ENCODE assay signal across 1 cellular context in the genomic region with DNA sequence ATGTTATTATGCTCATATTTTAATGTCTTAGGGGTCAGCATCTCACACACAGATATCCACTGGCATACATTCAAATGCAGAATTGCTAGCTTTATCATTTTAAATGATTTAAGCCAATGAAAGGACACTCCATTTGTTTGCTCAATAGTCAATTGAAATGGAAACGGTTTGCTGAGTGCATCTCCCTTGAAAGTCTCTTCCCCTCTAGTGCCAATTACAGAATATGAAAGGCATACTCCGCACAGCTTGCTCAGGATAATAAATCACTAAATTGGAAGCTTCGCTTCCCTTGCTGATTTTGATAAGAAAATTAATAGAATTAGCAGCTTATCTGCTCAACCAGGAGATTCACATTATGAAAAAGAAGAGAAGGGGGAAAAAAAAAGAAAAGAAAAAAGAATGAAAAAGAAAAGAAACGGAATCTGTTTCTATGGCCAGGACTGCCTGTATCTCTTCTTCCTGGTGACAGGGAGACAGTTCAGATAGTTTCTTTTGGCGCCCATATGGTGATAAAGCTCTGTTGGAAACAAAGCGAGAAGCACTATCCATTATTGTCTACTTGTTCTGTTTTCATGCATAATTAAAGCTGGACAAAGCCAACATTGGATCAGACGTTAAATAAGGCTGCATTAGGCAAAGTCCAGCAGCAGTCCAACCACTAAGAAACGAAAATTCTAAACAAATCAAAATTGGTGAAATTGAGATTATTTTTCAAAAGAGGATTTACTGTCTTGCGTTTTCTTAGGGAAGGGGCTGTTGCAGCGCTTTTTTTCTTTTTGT.
A peak's percentile ranks its signal among the peaks of the same experiment; 100 is the strongest.
TF ChIP-seq lines count a peak whose summit lies in the region.

No MANE protein-coding gene starts in this region.

TF ChIP-seq in SK-N-SH, 30 proteins besides CTCF, POLR2A, EP300 and RAD21 (continued from another document):
- TF ChIP-seq, protein P1, sequence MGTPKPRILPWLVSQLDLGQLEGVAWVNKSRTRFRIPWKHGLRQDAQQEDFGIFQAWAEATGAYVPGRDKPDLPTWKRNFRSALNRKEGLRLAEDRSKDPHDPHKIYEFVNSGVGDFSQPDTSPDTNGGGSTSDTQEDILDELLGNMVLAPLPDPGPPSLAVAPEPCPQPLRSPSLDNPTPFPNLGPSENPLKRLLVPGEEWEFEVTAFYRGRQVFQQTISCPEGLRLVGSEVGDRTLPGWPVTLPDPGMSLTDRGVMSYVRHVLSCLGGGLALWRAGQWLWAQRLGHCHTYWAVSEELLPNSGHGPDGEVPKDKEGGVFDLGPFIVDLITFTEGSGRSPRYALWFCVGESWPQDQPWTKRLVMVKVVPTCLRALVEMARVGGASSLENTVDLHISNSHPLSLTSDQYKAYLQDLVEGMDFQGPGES (IDR thresholded peaks at IDR 0.05; ENCODE audit: low read depth, low read length): no peak
- no peak for TF ChIP-seq RFX5 (IDR thresholded peaks at IDR 0.05; ENCODE audit: low read length)
- TF ChIP-seq FOXJ3 (CRISPR knock-in tag; IDR thresholded peaks at IDR 0.05): peak; percentile 55
